ENCODE assay signal across 8 cellular contexts in the genomic region with DNA sequence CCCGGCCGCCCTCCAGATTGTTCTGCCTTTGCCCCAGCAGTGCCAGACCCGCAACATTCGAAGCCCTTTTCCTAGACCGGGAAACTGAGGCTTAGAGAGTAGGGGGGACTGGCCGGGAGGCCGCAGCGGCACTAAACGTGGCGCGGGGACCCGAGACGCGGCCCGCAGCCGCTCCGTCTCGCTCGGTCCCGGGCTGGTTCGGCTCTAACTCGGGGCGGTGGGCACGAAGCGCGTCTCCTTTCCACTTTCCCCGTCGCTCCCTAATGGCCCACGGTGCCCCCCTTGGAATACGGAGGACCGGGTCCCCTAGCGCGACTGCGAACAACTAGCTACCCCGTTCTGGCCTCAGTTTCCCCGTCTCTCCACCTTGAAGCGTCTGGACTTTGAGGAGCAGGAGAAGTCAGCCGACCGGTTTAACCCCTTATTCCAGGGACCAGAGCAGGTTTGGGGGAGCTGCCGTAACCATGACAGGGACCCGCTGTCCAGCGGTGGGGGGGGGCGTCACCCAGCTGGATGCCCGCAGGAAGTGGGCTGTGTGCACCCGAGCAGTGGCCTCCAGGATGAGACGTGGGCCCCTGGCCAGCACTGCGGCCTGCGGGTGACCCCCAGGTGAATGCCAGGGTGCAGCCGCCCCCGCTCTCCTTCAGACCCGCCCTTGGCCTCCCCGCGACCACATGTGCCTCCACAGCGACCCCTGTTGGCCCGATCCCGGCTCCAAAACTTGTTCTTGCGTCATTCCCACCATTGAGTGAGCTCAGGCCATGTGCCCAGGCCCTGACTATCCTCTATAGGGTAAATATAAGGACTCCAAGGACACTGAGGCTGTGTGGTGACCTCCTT. TPM values are rescaled to one million over a fixed set of nuclear protein-coding genes. Genes with fewer than 3 reads are reported as not detected.
A peak's percentile ranks its signal among the peaks of the same experiment; 100 is the strongest.
DNase-seq lines count a peak whose midpoint lies in the region; ATAC-seq lines count a peak whose summit lies in the region.

No MANE protein-coding gene starts in this region.

- H2AK5ac ChIP-seq in mesendoderm (ENCODE audit: low read length), result no peak overlapping the region

- peak overlapping the region; percentile 94 for H3K4ac ChIP-seq in mesendoderm (ENCODE audit: low read depth, low read length)

- H2BK15ac ChIP-seq in mesendoderm (replicated peaks; ENCODE audit: low read depth), result no peak overlapping the region

- peak overlapping the region; percentile 10 for H2BK120ac ChIP-seq in mesendoderm (ENCODE audit: low read depth, low read length)

- H3K4me3 ChIP-seq in endocrine pancreas (ENCODE audit: control insufficient read depth, insufficient read depth, low read length) (no peak overlapping the region), mesendoderm (ENCODE audit: low read length) (peak overlapping the region; percentile 79)

- peaks cover 40% of the 10 kb centered on the region for H3K79me2 ChIP-seq in mesendoderm (ENCODE audit: control insufficient read depth, insufficient read depth, low read length)

- peak overlapping the region; percentile 96 for H3K27ac ChIP-seq in mesendoderm (ENCODE audit: low read depth, low read length)

- H3K23ac ChIP-seq in mesendoderm (ENCODE audit: low read length), result peak overlapping the region; percentile 71

- no CpG with 5 or more reads among the region's 57 CpGs for WGBS in mesendoderm (ENCODE audit: extremely low coverage, insufficient coverage, low lambda C conversion rate)

- ATAC-seq in HG02623 (IDR thresholded peaks at IDR 0.05; ENCODE audit: unreplicated experiment), result no peak

- H3K36me3 ChIP-seq in endocrine pancreas (ENCODE audit: control insufficient read depth, insufficient read depth, low read length) (no peaks in the 10 kb centered on the region), mesendoderm (ENCODE audit: control insufficient read depth, insufficient read depth, low read length) (peaks cover 6% of the 10 kb centered on the region)

- H3K27me3 ChIP-seq in endocrine pancreas (ENCODE audit: control insufficient read depth, insufficient read depth, low read length), result no peaks in the 10 kb centered on the region
- H3K27me3 ChIP-seq in mesendoderm (ENCODE audit: insufficient read depth, low read length, poor library complexity), result no peaks in the 10 kb centered on the region

- H3K4me2 ChIP-seq in mesendoderm (ENCODE audit: low read length), result peak overlapping the region; percentile 88

- DNase-seq in NCI-H526 (lab: John Stamatoyannopoulos, UW) (peak; percentile 46 to 68), NCI-H526 treated with DMSO at 0.1 percent for 48 hours (lab: John Stamatoyannopoulos, UW) (no peak), NOMO-1 treated with dmso at 0.1 percent for 144 hours (lab: John Stamatoyannopoulos, UW; ENCODE audit: unreplicated experiment) (peak; percentile 67), mesendoderm (peak; percentile 92)
- DNase-seq in activated CD8-positive, alpha-beta memory T cell treated with anti-CD3 and anti-CD28 coated beads, Interleukin-2, amount 50 U/mL, for 4 hours, result peak; percentile 84
- peak; percentile 58 for DNase-seq in stimulated activated CD8-positive, alpha-beta memory T cell treated with anti-CD3 and anti-CD28 coated beads, Interleukin-12 subunit alpha, Interleukin-12 subunit beta, amount 100 ng/mL, for 1 hour (ENCODE audit: low read depth)

- H4K8ac ChIP-seq in mesendoderm (ENCODE audit: low read depth, low read length), result no peak overlapping the region

- H3K79me1 ChIP-seq in mesendoderm (ENCODE audit: low read length), result peaks cover 19% of the 10 kb centered on the region

- H3K56ac ChIP-seq in mesendoderm (ENCODE audit: low read length), result peak overlapping the region; percentile 95

- H3K9me3 ChIP-seq in endocrine pancreas (ENCODE audit: control insufficient read depth, low read length), result no peaks in the 10 kb centered on the region

- peak overlapping the region; percentile 99 for H3K18ac ChIP-seq in mesendoderm (ENCODE audit: low read length)

- peak overlapping the region; percentile 91 for H2BK5ac ChIP-seq in mesendoderm (ENCODE audit: low read length)

- peak overlapping the region; percentile 43 for H3K9ac ChIP-seq in endocrine pancreas (ENCODE audit: control insufficient read depth, insufficient read depth, low read length)
- H3K9ac ChIP-seq in mesendoderm (ENCODE audit: low read length), result peak overlapping the region; percentile 93

- no peak overlapping the region for H4K5ac ChIP-seq in mesendoderm (ENCODE audit: low read length)

- H3K4me1 ChIP-seq in endocrine pancreas (ENCODE audit: control insufficient read depth, insufficient read depth, low read length) (no peaks in the 10 kb centered on the region), mesendoderm (ENCODE audit: control insufficient read depth, low read depth, low read length) (peaks cover 22% of the 10 kb centered on the region)

RNA-seq across cellular contexts. Expression of gene CDC42EP1, which starts 1.1 kb away (rescaled TPM):
- polyA plus RNA-seq in mesendoderm (2013, experiment 1 of 2), result 70.7 TPM
- 66.2 TPM for polyA plus RNA-seq in mesendoderm (2013, experiment 2 of 2)

RNA-seq across cellular contexts. Expression of gene LGALS2, which starts 18.5 kb away (rescaled TPM):
- not detected for polyA plus RNA-seq in mesendoderm (2013, experiment 1 of 2)
- polyA plus RNA-seq in mesendoderm (2013, experiment 2 of 2), result not detected

RNA-seq across cellular contexts. Expression of gene CARD10, which starts 42.2 kb away (rescaled TPM):
- polyA plus RNA-seq in mesendoderm (2013, experiment 1 of 2), result 5.6 TPM
- polyA plus RNA-seq in mesendoderm (2013, experiment 2 of 2), result 5.8 TPM

RNA-seq across cellular contexts. Expression of gene GGA1, which starts 47.2 kb away (rescaled TPM):
- 23.0 TPM for polyA plus RNA-seq in mesendoderm (2013, experiment 1 of 2)
- 23.5 TPM for polyA plus RNA-seq in mesendoderm (2013, experiment 2 of 2)
